13 cellular contexts compared by ENCODE assay signal in the genomic region with DNA sequence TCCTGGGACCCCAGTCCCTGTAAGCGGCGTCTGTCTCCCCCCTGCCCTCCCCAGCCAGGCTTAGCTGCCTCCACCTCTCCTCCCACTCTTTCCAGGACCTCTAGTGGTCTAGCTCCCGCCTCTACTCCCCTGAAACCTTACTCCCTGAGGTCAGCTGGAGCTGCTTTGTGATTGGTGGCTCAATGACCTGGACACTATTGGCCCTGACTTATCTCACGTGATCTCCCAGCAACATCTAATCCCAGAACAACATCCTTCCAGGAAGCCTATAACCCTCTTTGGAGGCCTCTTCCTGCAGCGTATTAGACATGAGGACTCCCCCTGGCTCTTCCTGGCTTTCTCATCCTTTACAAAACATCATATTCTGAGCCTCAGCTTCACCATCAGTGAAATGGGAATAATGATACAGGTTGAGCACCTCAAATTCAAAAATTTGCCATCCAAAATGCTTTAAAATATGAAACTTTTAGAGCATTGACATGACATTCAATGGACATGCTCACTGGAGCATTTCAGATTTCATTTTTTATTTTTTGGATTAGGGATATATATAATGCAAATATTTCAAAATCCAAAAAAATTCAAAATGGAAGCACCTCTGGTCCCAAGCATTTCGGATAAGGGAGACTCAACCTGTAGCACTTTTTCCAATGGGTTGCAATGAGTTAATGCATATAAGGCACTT.
"Had no signal": no experiment of that assay in that cellular context is flagged by ENCODE, and none has a peak within 500 bp of the region (broad histone marks: within the 10 kb centered on the region; RNA-seq: fewer than 3 reads in every experiment).

No MANE protein-coding gene starts in this region.

- H3K9me3 ChIP-seq: esophagus squamous epithelium, heart right ventricle had no signal

- DNase-seq: activated B cell treated with CpG ODN at 0.5 μM for 24 hours; activated CD4-positive, alpha-beta memory T cell treated with anti-CD3 and anti-CD28 coated beads for 36 hours; activated CD4-positive, alpha-beta T cell treated with anti-CD3 and anti-CD28 coated beads for 4 hours; activated CD8-positive, alpha-beta memory T cell treated with anti-CD3 and anti-CD28 coated beads, Interleukin-2, amount 10 ng/mL, durations not matched to agents 7 days and 5 days; dermis blood vessel endothelial cell; effector memory CD4-positive, alpha-beta T cell; esophagus squamous epithelium; heart right ventricle; nucleus accumbens; retina; T-helper 2 cell had no signal

- H3K36me3 ChIP-seq: cardiac muscle cell, esophagus squamous epithelium, heart right ventricle had no signal

- H3K27me3 ChIP-seq: cardiac muscle cell, esophagus squamous epithelium, heart right ventricle had no signal

- H3K4me3 ChIP-seq: cardiac muscle cell, esophagus squamous epithelium, heart right ventricle had no signal

- ATAC-seq: activated CD8-positive, alpha-beta memory T cell treated with anti-CD3 and anti-CD28 coated beads, Interleukin-2, amount 10 ng/mL, durations not matched to agents 7 days and 5 days; heart right ventricle; naive thymus-derived CD8-positive, alpha-beta T cell had no signal

- H3K27ac ChIP-seq: cardiac muscle cell, heart right ventricle had no signal
